Comparison of ENCODE assay signal across 22 cellular contexts in the genomic region with DNA sequence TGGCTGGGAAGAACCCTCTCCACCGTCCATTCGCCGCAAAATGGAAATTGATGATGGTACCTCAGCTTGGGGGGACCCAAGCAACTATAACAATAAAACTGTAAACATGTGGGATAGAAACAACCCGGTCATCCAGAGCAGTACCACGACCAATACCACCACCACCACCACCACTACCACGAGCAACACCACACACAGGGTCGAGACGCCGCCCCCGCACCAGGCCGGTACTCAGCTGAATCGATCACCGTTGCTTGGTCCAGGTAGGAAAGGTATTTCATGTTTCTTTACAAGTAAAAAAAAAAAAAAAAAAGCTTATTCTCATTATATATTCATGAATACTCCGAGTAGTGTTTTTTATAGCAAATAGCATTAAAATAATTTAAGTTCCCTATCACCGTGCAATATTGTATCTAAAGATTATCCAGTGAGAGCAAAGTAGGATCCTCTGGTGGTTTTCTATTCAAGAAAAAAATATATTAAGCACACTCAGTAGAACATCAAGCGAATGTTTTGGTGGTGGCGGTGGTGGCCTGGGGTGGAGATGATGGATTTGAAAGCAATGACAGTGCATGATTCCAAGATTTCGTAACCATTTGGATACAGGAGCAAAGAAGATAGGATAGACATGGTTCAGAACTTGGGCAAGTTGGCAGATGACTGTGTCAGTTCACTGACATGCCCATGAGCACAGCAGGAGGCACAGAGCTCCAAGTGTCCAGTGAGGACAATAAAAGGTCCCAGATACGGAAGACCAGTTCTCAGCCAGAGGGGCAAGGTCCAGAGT.
"Had no signal": no experiment of that assay in that cellular context is flagged by ENCODE, and none has a peak within 500 bp of the region (broad histone marks: within the 10 kb centered on the region; RNA-seq: fewer than 3 reads in every experiment).

No MANE protein-coding gene starts in this region.

- H3K27me3 Mint-ChIP-seq: activated CD4-positive, alpha-beta memory T cell treated with anti-CD3 and anti-CD28 coated beads for 36 hours; brain; dendritic cell treated with granulocyte-macrophage colony-stimulating factor and Interleukin-4, amounts not matched to agents 40 ng/mL and 50 ng/mL, for 4 days; T-helper 17 cell had no signal

- ATAC-seq: lower lobe of right lung, mucosa of descending colon, T-helper 17 cell, upper lobe of right lung had no signal

- DNase-seq: activated CD4-positive, alpha-beta memory T cell treated with anti-CD3 and anti-CD28 coated beads for 36 hours; activated CD4-positive, alpha-beta T cell treated with anti-CD3 and anti-CD28 coated beads for 48 hours; aorta; effector CD4-positive, alpha-beta T cell; foreskin fibroblast; kidney; lower lobe of right lung; mesendoderm; mucosa of descending colon; occipital lobe; posterior cingulate gyrus; spleen; stimulated activated CD4-positive, alpha-beta T cell treated with anti-CD3 and anti-CD28 coated beads, Interleukin-4, amount 100 ng/mL, for 1 hour; stimulated activated naive CD4-positive, alpha-beta T cell treated with Interleukin-2 at 50 U/mL for 16 hours; SW 1271; T-helper 17 cell; thyroid gland; upper lobe of right lung had no signal

- H3K27me3 ChIP-seq: spleen, thyroid gland, upper lobe of right lung had no signal

- H3K4me3 ChIP-seq: lower lobe of right lung, mucosa of descending colon, spleen, thyroid gland, upper lobe of right lung had no signal

- H3K9me3 Mint-ChIP-seq: activated CD4-positive, alpha-beta memory T cell treated with anti-CD3 and anti-CD28 coated beads for 36 hours; activated T-helper 1 cell treated with anti-CD3 and anti-CD28 coated beads, Interleukin-12 subunit alpha, Interleukin-12 subunit beta, Interleukin-2, Interleukin-4 antibody, amounts not matched to agents 30 ng/mL and 10 ng/mL and 1 ng/mL, durations not matched to agents 14 hours and 24 hours and 36 hours; dendritic cell treated with granulocyte-macrophage colony-stimulating factor and Interleukin-4, amounts not matched to agents 40 ng/mL and 50 ng/mL, for 4 days; neural crest cell had no signal

- H3K4me3 Mint-ChIP-seq: activated CD4-positive, alpha-beta memory T cell treated with anti-CD3 and anti-CD28 coated beads for 36 hours; activated T-helper 1 cell treated with anti-CD3 and anti-CD28 coated beads, Interleukin-12 subunit alpha, Interleukin-12 subunit beta, Interleukin-2, Interleukin-4 antibody, amounts not matched to agents 30 ng/mL and 10 ng/mL and 1 ng/mL, durations not matched to agents 14 hours and 24 hours and 36 hours; brain; dendritic cell treated with granulocyte-macrophage colony-stimulating factor and Interleukin-4, amounts not matched to agents 40 ng/mL and 50 ng/mL, for 4 days; T-helper 17 cell had no signal

- H3K9me3 ChIP-seq: lower lobe of right lung, mucosa of descending colon, spleen, thyroid gland, upper lobe of right lung had no signal

- H3K27ac Mint-ChIP-seq: activated CD4-positive, alpha-beta memory T cell treated with anti-CD3 and anti-CD28 coated beads for 36 hours; activated T-helper 1 cell treated with anti-CD3 and anti-CD28 coated beads, Interleukin-12 subunit alpha, Interleukin-12 subunit beta, Interleukin-2, Interleukin-4 antibody, amounts not matched to agents 30 ng/mL and 10 ng/mL and 1 ng/mL, durations not matched to agents 14 hours and 24 hours and 36 hours; dendritic cell treated with granulocyte-macrophage colony-stimulating factor and Interleukin-4, amounts not matched to agents 40 ng/mL and 50 ng/mL, for 4 days; T-helper 17 cell had no signal

- H3K27ac ChIP-seq: lower lobe of right lung, spleen, thyroid gland, upper lobe of right lung had no signal

- H3K4me1 ChIP-seq: lower lobe of right lung, thyroid gland had no signal
